ENCODE assay signal across 11 cellular contexts in genomic region chr18:76981388-76981968, GRCh38.
A peak's percentile ranks its signal among the peaks of the same experiment; 100 is the strongest.
DNase-seq lines count a peak whose midpoint lies in the region; ATAC-seq, FAIRE-seq and TF ChIP-seq lines count a peak whose summit lies in the region.
"Had no signal": no experiment of that assay in that cellular context is flagged by ENCODE, and none has a peak within 500 bp of the region (broad histone marks: within the 10 kb centered on the region; RNA-seq: fewer than 3 reads in every experiment).

No MANE protein-coding gene starts in this region.

- H3K4me3 ChIP-seq in H1 (ENCODE audit: extremely low read depth in 1 of 4, insufficient read depth in 2 of 4, low read depth in 3 of 4, low read length in 4 of 4), result no peak overlapping the region
- H3K4me3 ChIP-seq: SK-N-MC had no signal

- TF ChIP-seq RAD21 in H1 (IDR thresholded peaks at IDR 0.05 in 1 of 2, conservative IDR thresholded peaks at IDR 0.05 in 1 of 2; ENCODE audit: low read depth in 2 of 2, low read length in 2 of 2), result no peak

- H3K14ac ChIP-seq in H1 (ENCODE audit: insufficient read length), result no peak overlapping the region

- H4K91ac ChIP-seq in H1 (replicated peaks; ENCODE audit: insufficient read length, low read length), result no peak overlapping the region

- H4K8ac ChIP-seq in H1 (ENCODE audit: extremely low read depth, insufficient read depth, low read length), result no peak overlapping the region

- no peak overlapping the region for H3K18ac ChIP-seq in H1 (ENCODE audit: extremely low read depth, low read length)

- no peak overlapping the region for H4K5ac ChIP-seq in H1 (ENCODE audit: insufficient read length, low read depth, low read length)

- DNase-seq in GM20000 (ENCODE audit: low spot score), result peak; percentile 76
- DNase-seq in H1 (ENCODE audit: low read depth in 1 of 2, low spot score in 2 of 2), result peak in 1 of 2 experiments; percentile 50
- no peak for DNase-seq in RPMI8226
- DNase-seq in occipital lobe (lab: John Stamatoyannopoulos, UW), result no peak
- DNase-seq in NCI-H1105 treated with DMSO at 0.1 percent for 48 hours (lab: John Stamatoyannopoulos, UW), result no peak
- DNase-seq in GDM1 (lab: John Stamatoyannopoulos, UW), result no peak
- DNase-seq: CD4-positive, alpha-beta T cell had no signal

- no peak overlapping the region for H3K4ac ChIP-seq in H1 (replicated peaks; ENCODE audit: insufficient read length, low read depth, low read length)

- peak; percentile 34 for TF ChIP-seq CTCF in GM12873 (IDR thresholded peaks at IDR 0.05; ENCODE audit: insufficient read depth, low read depth, low read length, missing control alignments)
- TF ChIP-seq CTCF in GM20000 (IDR thresholded peaks at IDR 0.05; ENCODE audit: extremely low read depth, missing control alignments), result no peak
- TF ChIP-seq CTCF in H1 (IDR thresholded peaks at IDR 0.05; ENCODE audit: control extremely low read depth in 1 of 3, insufficient read depth in 1 of 3, low read depth in 1 of 3, low read length in 3 of 3), result no peak

- H2BK5ac ChIP-seq in H1 (ENCODE audit: low read depth, low read length), result no peak overlapping the region

- no peak for TF ChIP-seq POLR2A in H1 (IDR thresholded peaks at IDR 0.05; ENCODE audit: control extremely low read depth in 1 of 2, low read depth in 2 of 2, low read length in 2 of 2)

- WGBS in H1 (ENCODE audit: extremely low coverage in 1 of 2, insufficient coverage in 1 of 2, insufficient read length in 1 of 2, insufficient replicate concordance in 2 of 2, low coverage in 1 of 2, low lambda C conversion rate in 2 of 2, missing lambda C conversion rate in 1 of 2), 2 experiments, result 77% methylated on average over 13 of the region's 13 CpGs; no CpG with 5 or more reads in 1 of the 2 experiments

- no peak overlapping the region for H2AK5ac ChIP-seq in H1 (ENCODE audit: low read depth, low read length)

- H2BK20ac ChIP-seq in H1 (ENCODE audit: low read length), result no peak overlapping the region

- no peak overlapping the region for H2BK12ac ChIP-seq in H1 (ENCODE audit: low read depth, low read length)

- H3K4me2 ChIP-seq in H1 (ENCODE audit: insufficient read depth in 1 of 2, low read depth in 2 of 2, low read length in 2 of 2), result no peak overlapping the region; a peak in 1 of 4 replicates

- H3K36me3 ChIP-seq in H1 (ENCODE audit: control insufficient read depth in 2 of 4, insufficient read depth in 4 of 4, low read length in 3 of 4), result no peaks in the 10 kb centered on the region

- peak; percentile 42 for FAIRE-seq in H1 (lab: Jason Lieb, UNC)
- FAIRE-seq: HTR-8/SVneo had no signal

- peaks cover 0 to 20% (median 11%) of the 10 kb centered on the region in 4 experiments for H3K4me1 ChIP-seq in H1 (replicated peaks in 1 of 4; ENCODE audit: control insufficient read depth in 3 of 4, insufficient read depth in 4 of 4, low read length in 3 of 4)

- ATAC-seq in HG03159 (IDR thresholded peaks at IDR 0.05; ENCODE audit: unreplicated experiment), result peak; percentile 43

- no peaks in the 10 kb centered on the region for H4K20me1 ChIP-seq in H1 (replicated peaks in 1 of 2; ENCODE audit: control insufficient read depth in 1 of 2, insufficient read depth in 2 of 2, low read length in 2 of 2)

- H3K56ac ChIP-seq in H1 (replicated peaks; ENCODE audit: insufficient read length, low read depth, low read length), result no peak overlapping the region

- no peak overlapping the region for H3K23ac ChIP-seq in H1 (ENCODE audit: insufficient read length)

- H3K27me3 ChIP-seq in H1 (replicated peaks in 1 of 4; ENCODE audit: control insufficient read depth in 3 of 4, extremely low read depth in 1 of 4, insufficient read depth in 3 of 4, low read length in 3 of 4), result no peaks in the 10 kb centered on the region

- no peak overlapping the region for H3K27ac ChIP-seq in H1 (ENCODE audit: low read depth, low read length)
- H3K27ac ChIP-seq: SK-N-MC had no signal

- CTCF ChIA-PET in H1 (lab: Charles Lee; ENCODE audit: partially characterized antibody), result interaction anchor here (0.6 to 13.3 kb wide), 14 partner anchors 10 to 670 kb away, joined by 3 to 188 read pairs (median 4); no protein-coding TSS in a partner anchor

- no peak overlapping the region for H2AFZ ChIP-seq in H1 (ENCODE audit: low read length)

- no peaks in the 10 kb centered on the region for H3K79me1 ChIP-seq in H1 (ENCODE audit: low read depth, low read length)

- no peak overlapping the region for H2BK15ac ChIP-seq in H1 (ENCODE audit: low read length)

- POLR2A ChIA-PET in H1 (lab: Charles Lee; ENCODE audit: partially characterized antibody), result interaction anchor here (1.6 kb wide), 1 partner anchor 14 kb away, joined by 10 read pairs; no protein-coding TSS in a partner anchor

- no peaks in the 10 kb centered on the region for H3K23me2 ChIP-seq in H1 (ENCODE audit: low read depth, low read length)

- H3K9ac ChIP-seq in H1 (replicated peaks in 1 of 4; ENCODE audit: extremely low read depth in 1 of 4, low read depth in 3 of 4, low read length in 3 of 4), result no peak overlapping the region

- H3K79me2 ChIP-seq in H1 (ENCODE audit: control insufficient read depth in 1 of 2, insufficient read depth in 2 of 2, low read length in 2 of 2), result no peaks in the 10 kb centered on the region

- no peak overlapping the region for H2BK120ac ChIP-seq in H1 (replicated peaks; ENCODE audit: low read depth, low read length)

- TF ChIP-seq EP300 in H1 (IDR thresholded peaks at IDR 0.05; ENCODE audit: borderline replicate concordance in 1 of 2, low read depth in 2 of 2, low read length in 2 of 2), result no peak

- H3K9me3 ChIP-seq in H1 (ENCODE audit: insufficient read depth in 2 of 2, low read depth in 1 of 2, low read length in 1 of 2), result no peaks in the 10 kb centered on the region

TF ChIP-seq in H1, 55 proteins besides CTCF, POLR2A, EP300 and RAD21:
- TF ChIP-seq, protein P1, sequence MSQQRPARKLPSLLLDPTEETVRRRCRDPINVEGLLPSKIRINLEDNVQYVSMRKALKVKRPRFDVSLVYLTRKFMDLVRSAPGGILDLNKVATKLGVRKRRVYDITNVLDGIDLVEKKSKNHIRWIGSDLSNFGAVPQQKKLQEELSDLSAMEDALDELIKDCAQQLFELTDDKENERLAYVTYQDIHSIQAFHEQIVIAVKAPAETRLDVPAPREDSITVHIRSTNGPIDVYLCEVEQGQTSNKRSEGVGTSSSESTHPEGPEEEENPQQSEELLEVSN (IDR thresholded peaks at IDR 0.05), result peak; percentile 47; the same call in 1 of the 2 replicates
- TF ChIP-seq CEBPB (IDR thresholded peaks at IDR 0.05; ENCODE audit: low read depth, low read length), result no peak
